Comparison of ENCODE assay signal across 1 cellular context in genomic region chr1:231421616-231421970, GRCh38.
TF ChIP-seq lines count a peak whose summit lies in the region.

No MANE protein-coding gene starts in this region.

TF ChIP-seq in IMR-90, 13 proteins besides CTCF, POLR2A, EP300 and RAD21 (continued from another document):
- TF ChIP-seq USF2 (IDR thresholded peaks at IDR 0.05; ENCODE audit: low read depth, low read length) (no peak), NFE2L2 (IDR thresholded peaks at IDR 0.05; ENCODE audit: low read depth, low read length) (no peak), MAZ (IDR thresholded peaks at IDR 0.05; ENCODE audit: borderline replicate concordance, low read depth, low read length) (no peak), SMC3 (IDR thresholded peaks at IDR 0.05; ENCODE audit: low read depth, low read length) (no peak)
